In the genomic region with DNA sequence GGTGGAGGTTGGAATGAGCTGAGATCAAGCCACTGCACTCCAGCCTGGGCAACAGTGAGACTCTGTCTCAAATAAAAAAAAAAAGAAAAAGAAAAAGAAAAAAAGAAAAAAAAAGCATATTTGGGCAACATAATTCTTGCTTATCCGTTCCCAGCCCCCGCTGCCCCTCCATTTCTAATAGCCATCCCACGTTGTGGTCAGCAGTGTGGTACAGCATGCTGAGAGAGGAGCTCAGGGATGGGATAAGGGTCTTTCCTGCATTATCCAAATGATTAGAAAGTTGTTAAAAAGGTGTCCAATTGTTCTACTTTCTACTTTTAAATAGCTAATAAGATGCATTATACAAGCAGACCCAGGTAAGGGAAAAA, we compare ENCODE assay signal across 9 cellular contexts.
DNase-seq lines count a peak whose midpoint lies in the region; ATAC-seq and TF ChIP-seq lines count a peak whose summit lies in the region.
"Had no signal": no experiment of that assay in that cellular context is flagged by ENCODE, and none has a peak within 500 bp of the region (broad histone marks: within the 10 kb centered on the region; RNA-seq: fewer than 3 reads in every experiment).

No MANE protein-coding gene starts in this region.

- H3K9me3 Mint-ChIP-seq in activated CD4-positive, alpha-beta T cell treated with anti-CD3 and anti-CD28 coated beads for 36 hours (ENCODE audit: low read depth) = peaks cover 6% of the 10 kb centered on the region
- no peaks in the 10 kb centered on the region for H3K9me3 Mint-ChIP-seq in effector memory CD8-positive, alpha-beta T cell
- H3K9me3 Mint-ChIP-seq in progenitor cell of endocrine pancreas (ENCODE audit: low read depth) = peaks cover 4% of the 10 kb centered on the region

- no peaks in the 10 kb centered on the region for H3K9me3 ChIP-seq in SJCRH30 (replicated peaks)

- no peaks in the 10 kb centered on the region for H3K36me3 Mint-ChIP-seq in activated CD4-positive, alpha-beta T cell treated with anti-CD3 and anti-CD28 coated beads for 36 hours (ENCODE audit: low read depth)
- H3K36me3 Mint-ChIP-seq in effector memory CD8-positive, alpha-beta T cell (ENCODE audit: insufficient read depth) = no peaks in the 10 kb centered on the region
- H3K36me3 Mint-ChIP-seq in progenitor cell of endocrine pancreas (ENCODE audit: insufficient read depth) = peaks cover 3% of the 10 kb centered on the region

- no peak overlapping the region for H3K27ac Mint-ChIP-seq in activated CD4-positive, alpha-beta T cell treated with anti-CD3 and anti-CD28 coated beads for 36 hours
- no peak overlapping the region for H3K27ac Mint-ChIP-seq in effector memory CD8-positive, alpha-beta T cell
- no peak overlapping the region for H3K27ac Mint-ChIP-seq in progenitor cell of endocrine pancreas

- no peak for TF ChIP-seq CTCF in progenitor cell of endocrine pancreas (IDR thresholded peaks at IDR 0.05; ENCODE audit: unreplicated experiment)

- H3K4me1 Mint-ChIP-seq in activated CD4-positive, alpha-beta T cell treated with anti-CD3 and anti-CD28 coated beads for 36 hours = peaks cover 6% of the 10 kb centered on the region
- H3K4me1 Mint-ChIP-seq in effector memory CD8-positive, alpha-beta T cell (ENCODE audit: low read depth in 2 of 2) = peaks cover 5 to 7% of the 10 kb centered on the region in 2 donors
- H3K4me1 Mint-ChIP-seq in progenitor cell of endocrine pancreas (ENCODE audit: low read depth) = peaks cover 21% of the 10 kb centered on the region

- H3K27ac ChIP-seq in SJCRH30 = no peak overlapping the region

- DNase-seq in activated CD4-positive, alpha-beta T cell treated with anti-CD3 and anti-CD28 coated beads for 36 hours = no peak
- no peak for DNase-seq in activated CD4-positive, alpha-beta T cell treated with anti-CD3 and anti-CD28 coated beads, Interleukin-2, amount 50 U/mL, for 4 hours
- DNase-seq in SJCRH30 (no peak), progenitor cell of endocrine pancreas (ENCODE audit: low spot score, unreplicated experiment) (no peak), NCI-H82 (lab: John Stamatoyannopoulos, UW) (no peak), AG20443 (ENCODE audit: low spot score) (no peak)
- no peak for DNase-seq in effector memory CD8-positive, alpha-beta T cell
- DNase-seq: GF-D8 had no signal

- H3K4me3 Mint-ChIP-seq in activated CD4-positive, alpha-beta T cell treated with anti-CD3 and anti-CD28 coated beads for 36 hours = peak overlapping the region; percentile 72
- peak overlapping the region; percentile 75 to 76 for H3K4me3 Mint-ChIP-seq in effector memory CD8-positive, alpha-beta T cell
- peak overlapping the region; percentile 91 for H3K4me3 Mint-ChIP-seq in progenitor cell of endocrine pancreas (ENCODE audit: low read depth)

- ATAC-seq in activated CD4-positive, alpha-beta T cell treated with anti-CD3 and anti-CD28 coated beads for 36 hours = no peak
- ATAC-seq in effector memory CD8-positive, alpha-beta T cell (replicated peaks) = no peak
- no peak for ATAC-seq in GM21619 (IDR thresholded peaks at IDR 0.05; ENCODE audit: unreplicated experiment)

- POLR2A ChIA-PET in activated CD4-positive, alpha-beta T cell treated with anti-CD3 and anti-CD28 coated beads for 36 hours (lab: Charles Lee) = interaction anchor here (0.6 kb wide), 1 partner anchor 16 kb away, joined by 3 read pairs; no protein-coding TSS in a partner anchor

- CTCF ChIA-PET in activated CD4-positive, alpha-beta T cell treated with anti-CD3 and anti-CD28 coated beads for 36 hours (lab: Charles Lee) = interaction anchor here (1.0 kb wide), 1 partner anchor 30 kb away, joined by 3 read pairs; no protein-coding TSS in a partner anchor

- no peaks in the 10 kb centered on the region for H3K36me3 ChIP-seq in SJCRH30

- peaks cover 32% of the 10 kb centered on the region for H3K27me3 Mint-ChIP-seq in activated CD4-positive, alpha-beta T cell treated with anti-CD3 and anti-CD28 coated beads for 36 hours
- peaks cover 52 to 65% of the 10 kb centered on the region in 2 donors for H3K27me3 Mint-ChIP-seq in effector memory CD8-positive, alpha-beta T cell
- H3K27me3 Mint-ChIP-seq in progenitor cell of endocrine pancreas = no peaks in the 10 kb centered on the region

- H3K4me3 ChIP-seq in SJCRH30 = peak overlapping the region; percentile 86

- H3K27me3 ChIP-seq in SJCRH30 = no peaks in the 10 kb centered on the region; the same call in 1 of the 2 replicates

- peaks cover 13% of the 10 kb centered on the region for H3K4me1 ChIP-seq in SJCRH30

- intact Hi-C loops in activated CD4-positive, alpha-beta T cell treated with anti-CD3 and anti-CD28 coated beads for 36 hours (cut with DNase I, micrococcal nuclease) = no loop called here
